17 cellular contexts compared by ENCODE assay signal in the genomic region with DNA sequence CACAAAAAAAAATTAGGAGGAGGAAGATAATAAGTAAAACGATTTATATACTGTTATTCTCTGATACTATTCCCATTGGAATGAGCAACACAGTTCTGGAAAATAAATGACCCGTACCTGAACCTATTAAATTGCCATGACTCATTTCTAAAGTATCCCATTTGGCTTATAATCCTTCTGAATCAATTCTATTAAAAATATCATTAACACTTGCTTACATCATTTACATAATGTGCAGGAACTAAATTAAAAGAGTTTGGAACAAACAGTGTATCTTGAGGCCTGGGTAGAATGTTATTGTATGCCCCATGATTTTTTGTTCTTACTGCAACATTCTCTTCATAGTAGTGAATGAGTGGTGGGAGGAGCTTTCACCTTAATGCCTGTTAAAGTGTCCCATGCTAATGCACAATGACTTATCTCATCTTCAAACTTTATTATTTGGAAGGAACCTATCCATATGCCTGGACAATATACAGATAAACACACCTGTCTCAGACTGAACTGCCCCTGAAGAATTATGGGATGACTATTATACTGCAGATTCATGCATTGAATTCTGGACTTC.
A peak's percentile ranks its signal among the peaks of the same experiment; 100 is the strongest.
DNase-seq lines count a peak whose midpoint lies in the region; ATAC-seq and TF ChIP-seq lines count a peak whose summit lies in the region.
"Had no signal": no experiment of that assay in that cellular context is flagged by ENCODE, and none has a peak within 500 bp of the region (broad histone marks: within the 10 kb centered on the region; RNA-seq: fewer than 3 reads in every experiment).

No MANE protein-coding gene starts in this region.

- H3K4me1 ChIP-seq in mammary epithelial cell (ENCODE audit: insufficient read depth, low read length) (peaks cover 11% of the 10 kb centered on the region), right cardiac atrium (ENCODE audit: control insufficient read depth, insufficient read depth, low read length) (no peaks in the 10 kb centered on the region)
- H3K4me1 ChIP-seq: thyroid gland had no signal

- no peak overlapping the region for H3K4me3 Mint-ChIP-seq in stimulated activated naive CD8-positive, alpha-beta T cell treated with anti-CD3 and anti-CD28 coated beads, Interleukin-15, Interleukin-2, amounts not matched to agents 100 ng/mL and 50 ng/mL, for 24 hours
- H3K4me3 Mint-ChIP-seq: activated CD8-positive, alpha-beta T cell treated with anti-CD3 and anti-CD28 coated beads, Interleukin-2, amount 10 ng/mL, durations not matched to agents 7 days and 5 days; effector memory CD8-positive, alpha-beta T cell; GM23338; IgD-negative memory B cell; stimulated activated naive B cell treated with anti-CD40 and anti-IgM and Interleukin-4, amounts not matched to agents 10 μg/mL and 1 μg/mL and 100 μg/mL, for 72 hours had no signal

- no peaks in the 10 kb centered on the region for H3K9me3 ChIP-seq in mammary epithelial cell (replicated peaks; ENCODE audit: insufficient read depth, low read length)
- H3K9me3 ChIP-seq in right cardiac atrium (ENCODE audit: control insufficient read depth, low read length): no peaks in the 10 kb centered on the region
- H3K9me3 ChIP-seq: thyroid gland had no signal

- no peaks in the 10 kb centered on the region for H3K27me3 Mint-ChIP-seq in stimulated activated naive CD8-positive, alpha-beta T cell treated with anti-CD3 and anti-CD28 coated beads, Interleukin-15, Interleukin-2, amounts not matched to agents 100 ng/mL and 50 ng/mL, for 24 hours
- H3K27me3 Mint-ChIP-seq: effector memory CD8-positive, alpha-beta T cell; IgD-negative memory B cell; stimulated activated naive B cell treated with anti-CD40 and anti-IgM and Interleukin-4, amounts not matched to agents 10 μg/mL and 1 μg/mL and 100 μg/mL, for 72 hours had no signal

- peak overlapping the region; percentile 42 for H3K4me2 ChIP-seq in mammary epithelial cell (ENCODE audit: insufficient read depth, low read depth, low read length)
- H3K4me2 ChIP-seq: GM23338 had no signal

- in situ Hi-C loops in mammary epithelial cell (cut with MboI; ENCODE audit: low sequenced_read_pairs in 2 of 2): no loop called here

- no peak overlapping the region for H2AFZ ChIP-seq in mammary epithelial cell (ENCODE audit: low read depth, low read length)
- H2AFZ ChIP-seq: GM23338 had no signal

- BruUV-seq in mammary epithelial cell (replicated peaks; lab: Mats Ljungman, UMichigan): no TSS peak

- 0% methylated on average over 2 of the region's 2 CpGs for WGBS in mammary epithelial cell (ENCODE audit: low coverage, missing lambda C conversion rate)
- 50% methylated on average over 2 of the region's 2 CpGs for WGBS in right cardiac atrium

- H3K79me2 ChIP-seq in mammary epithelial cell (ENCODE audit: insufficient read depth, low read length): no peaks in the 10 kb centered on the region

- intact Hi-C loops in mammary epithelial cell (cut with micrococcal nuclease) (no loop called here), right cardiac atrium (cut with DNase I) (no loop called here)

- H3K36me3 Mint-ChIP-seq in stimulated activated naive CD8-positive, alpha-beta T cell treated with anti-CD3 and anti-CD28 coated beads, Interleukin-15, Interleukin-2, amounts not matched to agents 100 ng/mL and 50 ng/mL, for 24 hours (ENCODE audit: low read depth): no peaks in the 10 kb centered on the region
- H3K36me3 Mint-ChIP-seq: IgD-negative memory B cell; stimulated activated naive B cell treated with anti-CD40 and anti-IgM and Interleukin-4, amounts not matched to agents 10 μg/mL and 1 μg/mL and 100 μg/mL, for 72 hours had no signal

- H3K27me3 ChIP-seq in mammary epithelial cell (ENCODE audit: insufficient read depth, low read length) (no peaks in the 10 kb centered on the region), right cardiac atrium (ENCODE audit: control insufficient read depth, insufficient read depth) (no peaks in the 10 kb centered on the region)
- H3K27me3 ChIP-seq: thyroid gland had no signal

- H3K4me1 Mint-ChIP-seq in stimulated activated naive CD8-positive, alpha-beta T cell treated with anti-CD3 and anti-CD28 coated beads, Interleukin-15, Interleukin-2, amounts not matched to agents 100 ng/mL and 50 ng/mL, for 24 hours (ENCODE audit: low read depth): peaks cover 46% of the 10 kb centered on the region
- H3K4me1 Mint-ChIP-seq: GM23338 had no signal

- H3K4me3 ChIP-seq in mammary epithelial cell (replicated peaks in 1 of 3; ENCODE audit: insufficient read depth in 1 of 3, low read depth in 2 of 3, low read length in 3 of 3) (no peak overlapping the region), right cardiac atrium (ENCODE audit: low read length) (no peak overlapping the region)
- H3K4me3 ChIP-seq: GM23338, thyroid gland had no signal

- CTCF ChIA-PET in RWPE1 (lab: Yijun Ruan, JAX): no interaction called here
- CTCF ChIA-PET in mammary epithelial cell (lab: Charles Lee; ENCODE audit: low non-redundant PET): no interaction called here

- TF ChIP-seq CTCF in RWPE1 (conservative IDR thresholded peaks at IDR 0.05; ENCODE audit: low read depth): no peak
- TF ChIP-seq CTCF in mammary epithelial cell (conservative IDR thresholded peaks at IDR 0.05 in 1 of 2, IDR thresholded peaks at IDR 0.05 in 1 of 2; ENCODE audit: extremely low read depth in 1 of 2, insufficient read depth in 1 of 2, low read depth in 1 of 2, low read length in 2 of 2): no peak

- H3K27ac ChIP-seq in RWPE1 (no peak overlapping the region), mammary epithelial cell (ENCODE audit: insufficient read depth, low read depth, low read length) (no peak overlapping the region), right cardiac atrium (ENCODE audit: low read length) (no peak overlapping the region)
- H3K27ac ChIP-seq: thyroid gland, VCaP had no signal

- no peak for ATAC-seq in stimulated activated naive CD8-positive, alpha-beta T cell treated with anti-CD3 and anti-CD28 coated beads, Interleukin-15, Interleukin-2, amounts not matched to agents 100 U/mL and 50 U/mL, for 24 hours
- ATAC-seq in HG03520 (IDR thresholded peaks at IDR 0.05; ENCODE audit: unreplicated experiment): no peak
- no peak for ATAC-seq in right cardiac atrium
- ATAC-seq: activated CD8-positive, alpha-beta T cell treated with anti-CD3 and anti-CD28 coated beads, Interleukin-2, amount 10 ng/mL, durations not matched to agents 7 days and 5 days; effector memory CD8-positive, alpha-beta T cell; GM23338; stimulated activated naive B cell treated with anti-CD40 and anti-IgM and Interleukin-4, amounts not matched to agents 10 μg/mL and 1 μg/mL and 100 μg/mL, for 72 hours had no signal

- H3K9me3 Mint-ChIP-seq in stimulated activated naive CD8-positive, alpha-beta T cell treated with anti-CD3 and anti-CD28 coated beads, Interleukin-15, Interleukin-2, amounts not matched to agents 100 ng/mL and 50 ng/mL, for 24 hours: peaks cover 8% of the 10 kb centered on the region
- H3K9me3 Mint-ChIP-seq: GM23338 had no signal

- no peak for DNase-seq in stimulated activated naive CD8-positive, alpha-beta T cell treated with anti-CD3 and anti-CD28 coated beads, Interleukin-15, Interleukin-2, amounts not matched to agents 100 U/mL and 50 U/mL, for 24 hours
- DNase-seq in RWPE1 (ENCODE audit: low spot score) (peak; percentile 57), mammary epithelial cell (peak; percentile 35), pons (ENCODE audit: low spot score) (no peak), right cardiac atrium (no peak)
- DNase-seq: activated CD8-positive, alpha-beta T cell treated with anti-CD3 and anti-CD28 coated beads, Interleukin-2, amount 10 ng/mL, durations not matched to agents 7 days and 5 days; cerebellar nuclear complex; DMS79; effector memory CD8-positive, alpha-beta T cell; NCI-H187; stimulated activated naive B cell treated with anti-CD40 and anti-IgM and Interleukin-4, amounts not matched to agents 10 μg/mL and 1 μg/mL and 100 μg/mL, for 72 hours; thyroid gland had no signal

- no peak overlapping the region for H3K9ac ChIP-seq in mammary epithelial cell (ENCODE audit: insufficient read depth, low read length)

- peak overlapping the region; percentile 57 for H3K27ac Mint-ChIP-seq in stimulated activated naive CD8-positive, alpha-beta T cell treated with anti-CD3 and anti-CD28 coated beads, Interleukin-15, Interleukin-2, amounts not matched to agents 100 ng/mL and 50 ng/mL, for 24 hours
- H3K27ac Mint-ChIP-seq: activated CD8-positive, alpha-beta T cell treated with anti-CD3 and anti-CD28 coated beads, Interleukin-2, amount 10 ng/mL, durations not matched to agents 7 days and 5 days; effector memory CD8-positive, alpha-beta T cell; GM23338; stimulated activated naive B cell treated with anti-CD40 and anti-IgM and Interleukin-4, amounts not matched to agents 10 μg/mL and 1 μg/mL and 100 μg/mL, for 72 hours had no signal

- POLR2A ChIA-PET in RWPE1 (lab: Yijun Ruan, JAX; ENCODE audit: low non-redundant PET): no interaction called here

- no peaks in the 10 kb centered on the region for H3K36me3 ChIP-seq in mammary epithelial cell (ENCODE audit: insufficient read depth, low read length)
- H3K36me3 ChIP-seq: thyroid gland had no signal

- dilution Hi-C loops in mammary epithelial cell (cut with HindIII; ENCODE audit: low sequenced_read_pairs): no loop called here

- no peaks in the 10 kb centered on the region for H4K20me1 ChIP-seq in mammary epithelial cell (ENCODE audit: insufficient read depth, low read length)

Comparison
In these comparisons a context has a peak if more than half of its experiments do, and no peak if none do; other contexts are left out.
1. DNase-seq: peak in RWPE1 (single experiment) and mammary epithelial cell (single experiment); none in stimulated activated naive CD8-positive, alpha-beta T cell treated with anti-CD3 and anti-CD28 coated beads, Interleukin-15, Interleukin-2, amounts not matched to agents 100 U/mL and 50 U/mL, for 24 hours (single experiment), pons (single experiment) and right cardiac atrium (0 of 3).